In the genomic region with DNA sequence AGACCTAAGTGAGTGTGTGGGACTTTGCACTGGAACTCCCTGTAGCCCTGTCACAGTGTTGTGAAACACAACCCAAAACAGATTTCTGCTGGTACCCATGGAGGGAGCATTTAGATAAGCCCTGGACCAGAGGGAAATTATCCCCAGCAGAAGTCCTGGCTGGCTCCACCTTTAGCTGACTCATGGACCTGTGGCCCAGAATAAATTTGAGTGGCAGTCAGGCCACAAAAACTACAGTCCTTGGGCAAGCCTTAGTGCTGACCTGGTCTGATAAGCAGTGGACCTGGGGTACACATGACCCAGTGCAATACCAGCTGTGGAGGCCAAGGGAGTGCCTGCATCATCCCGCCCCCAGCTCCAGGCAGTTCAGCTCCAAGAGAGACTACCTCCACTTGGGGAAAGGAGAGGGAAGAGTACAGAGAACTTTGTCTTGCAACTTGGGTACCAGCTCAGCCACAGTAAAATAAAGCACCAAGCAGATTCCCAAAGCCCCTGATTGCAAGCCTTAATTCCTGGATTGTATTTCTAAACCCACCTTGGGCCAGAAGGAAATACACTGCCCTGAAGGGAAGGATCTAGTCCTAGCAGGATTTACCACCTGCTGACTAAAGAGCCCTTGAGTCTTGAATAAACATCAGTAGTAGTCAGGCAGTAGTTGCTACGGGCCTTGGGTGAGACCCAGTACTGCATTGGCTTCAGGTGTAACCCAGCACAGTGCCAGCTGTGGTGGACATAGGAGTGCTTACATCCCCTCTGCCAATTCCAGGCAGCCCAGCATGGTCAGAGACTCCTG, we compare ENCODE assay signal across 1 cellular context.
A peak's percentile ranks its signal among the peaks of the same experiment; 100 is the strongest.
TF ChIP-seq lines count a peak whose summit lies in the region.

No MANE protein-coding gene starts in this region.

TF ChIP-seq in HepG2, 621 proteins besides CTCF, POLR2A, EP300 and RAD21 (continued from another document and continues in another):
- TF ChIP-seq, protein P1, sequence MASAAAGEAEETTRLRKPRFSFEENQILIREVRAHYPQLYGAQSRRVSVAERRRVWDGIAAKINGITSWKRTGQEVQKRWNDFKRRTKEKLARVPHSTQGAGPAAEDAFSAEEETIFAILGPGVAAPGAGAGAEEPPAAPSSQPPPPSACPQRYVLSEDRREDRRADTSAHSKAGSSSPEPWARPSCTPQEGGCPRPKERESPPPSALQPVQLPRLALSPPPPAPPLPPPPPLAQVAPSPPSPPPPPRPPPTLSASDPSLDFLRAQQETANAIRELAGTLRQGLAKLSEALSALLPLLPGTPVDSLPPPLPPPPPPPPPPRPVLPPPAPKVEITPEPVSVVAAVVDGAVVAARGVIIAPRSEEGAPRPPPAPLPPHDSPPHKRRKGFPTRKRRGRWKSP (CRISPR knock-in tag; IDR thresholded peaks at IDR 0.05): 0 out of 2 replicates have a peak, but pooled peaks have one; percentile 55
- TF ChIP-seq, protein P2, sequence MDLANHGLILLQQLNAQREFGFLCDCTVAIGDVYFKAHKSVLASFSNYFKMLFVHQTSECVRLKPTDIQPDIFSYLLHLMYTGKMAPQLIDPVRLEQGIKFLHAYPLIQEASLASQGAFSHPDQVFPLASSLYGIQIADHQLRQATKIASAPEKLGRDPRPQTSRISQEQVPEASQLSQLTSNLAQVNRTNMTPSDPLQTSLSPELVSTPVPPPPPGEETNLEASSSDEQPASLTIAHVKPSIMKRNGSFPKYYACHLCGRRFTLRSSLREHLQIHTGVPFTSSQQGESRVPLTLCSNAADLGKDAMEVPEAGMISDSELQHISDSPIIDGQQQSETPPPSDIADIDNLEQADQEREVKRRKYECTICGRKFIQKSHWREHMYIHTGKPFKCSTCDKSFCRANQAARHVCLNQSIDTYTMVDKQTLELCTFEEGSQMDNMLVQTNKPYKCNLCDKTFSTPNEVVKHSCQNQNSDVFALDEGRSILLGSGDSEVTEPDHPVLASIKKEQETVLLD (CRISPR knock-in tag; IDR thresholded peaks at IDR 0.05; ENCODE audit: low read depth): no peak
- TF ChIP-seq, protein P3, sequence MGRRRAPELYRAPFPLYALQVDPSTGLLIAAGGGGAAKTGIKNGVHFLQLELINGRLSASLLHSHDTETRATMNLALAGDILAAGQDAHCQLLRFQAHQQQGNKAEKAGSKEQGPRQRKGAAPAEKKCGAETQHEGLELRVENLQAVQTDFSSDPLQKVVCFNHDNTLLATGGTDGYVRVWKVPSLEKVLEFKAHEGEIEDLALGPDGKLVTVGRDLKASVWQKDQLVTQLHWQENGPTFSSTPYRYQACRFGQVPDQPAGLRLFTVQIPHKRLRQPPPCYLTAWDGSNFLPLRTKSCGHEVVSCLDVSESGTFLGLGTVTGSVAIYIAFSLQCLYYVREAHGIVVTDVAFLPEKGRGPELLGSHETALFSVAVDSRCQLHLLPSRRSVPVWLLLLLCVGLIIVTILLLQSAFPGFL (CRISPR knock-in tag; IDR thresholded peaks at IDR 0.05): no peak
- no peak for TF ChIP-seq IRX3 (CRISPR knock-in tag; IDR thresholded peaks at IDR 0.05; ENCODE audit: borderline replicate concordance, low read depth)
- no peak for TF ChIP-seq ZFP82 (CRISPR knock-in tag; IDR thresholded peaks at IDR 0.05; ENCODE audit: borderline replicate concordance)
- no peak for TF ChIP-seq HHEX (CRISPR knock-in tag; IDR thresholded peaks at IDR 0.05)
- peak; percentile 75 for TF ChIP-seq MAFF (IDR thresholded peaks at IDR 0.05; ENCODE audit: low read depth, low read length)
- TF ChIP-seq ZSCAN25 (CRISPR knock-in tag; IDR thresholded peaks at IDR 0.05): no peak
- peak; percentile 35; the same call in 1 of the 2 replicates for TF ChIP-seq TBX2 (CRISPR knock-in tag; IDR thresholded peaks at IDR 0.05; ENCODE audit: borderline replicate concordance)
- TF ChIP-seq ZNF720 (CRISPR knock-in tag; IDR thresholded peaks at IDR 0.05): no peak
- TF ChIP-seq SP2 (CRISPR knock-in tag; IDR thresholded peaks at IDR 0.05): no peak
- no peak for TF ChIP-seq ZNF562 (CRISPR knock-in tag; IDR thresholded peaks at IDR 0.05; ENCODE audit: borderline replicate concordance)
- peak; percentile 24; the same call in 1 of the 2 replicates for TF ChIP-seq NCOA1 (CRISPR knock-in tag; IDR thresholded peaks at IDR 0.05)
- no peak for TF ChIP-seq SIX4 (CRISPR knock-in tag; IDR thresholded peaks at IDR 0.05)
- TF ChIP-seq THAP11 (CRISPR knock-in tag; IDR thresholded peaks at IDR 0.05): no peak
- TF ChIP-seq KLF13 (CRISPR knock-in tag; IDR thresholded peaks at IDR 0.05): 0 out of 2 replicates have a peak, but pooled peaks have one; percentile 44
- TF ChIP-seq ZNF382 (CRISPR knock-in tag; IDR thresholded peaks at IDR 0.05; ENCODE audit: borderline replicate concordance): no peak
- TF ChIP-seq AHR (CRISPR knock-in tag; IDR thresholded peaks at IDR 0.05): no peak
- TF ChIP-seq, protein P4, sequence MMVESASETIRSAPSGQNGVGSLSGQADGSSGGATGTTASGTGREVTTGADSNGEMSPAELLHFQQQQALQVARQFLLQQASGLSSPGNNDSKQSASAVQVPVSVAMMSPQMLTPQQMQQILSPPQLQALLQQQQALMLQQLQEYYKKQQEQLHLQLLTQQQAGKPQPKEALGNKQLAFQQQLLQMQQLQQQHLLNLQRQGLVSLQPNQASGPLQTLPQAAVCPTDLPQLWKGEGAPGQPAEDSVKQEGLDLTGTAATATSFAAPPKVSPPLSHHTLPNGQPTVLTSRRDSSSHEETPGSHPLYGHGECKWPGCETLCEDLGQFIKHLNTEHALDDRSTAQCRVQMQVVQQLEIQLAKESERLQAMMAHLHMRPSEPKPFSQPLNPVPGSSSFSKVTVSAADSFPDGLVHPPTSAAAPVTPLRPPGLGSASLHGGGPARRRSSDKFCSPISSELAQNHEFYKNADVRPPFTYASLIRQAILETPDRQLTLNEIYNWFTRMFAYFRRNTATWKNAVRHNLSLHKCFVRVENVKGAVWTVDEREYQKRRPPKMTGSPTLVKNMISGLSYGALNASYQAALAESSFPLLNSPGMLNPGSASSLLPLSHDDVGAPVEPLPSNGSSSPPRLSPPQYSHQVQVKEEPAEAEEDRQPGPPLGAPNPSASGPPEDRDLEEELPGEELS (CRISPR knock-in tag; IDR thresholded peaks at IDR 0.05): no peak; the same call in 1 of the 2 replicates
- TF ChIP-seq, protein P5, sequence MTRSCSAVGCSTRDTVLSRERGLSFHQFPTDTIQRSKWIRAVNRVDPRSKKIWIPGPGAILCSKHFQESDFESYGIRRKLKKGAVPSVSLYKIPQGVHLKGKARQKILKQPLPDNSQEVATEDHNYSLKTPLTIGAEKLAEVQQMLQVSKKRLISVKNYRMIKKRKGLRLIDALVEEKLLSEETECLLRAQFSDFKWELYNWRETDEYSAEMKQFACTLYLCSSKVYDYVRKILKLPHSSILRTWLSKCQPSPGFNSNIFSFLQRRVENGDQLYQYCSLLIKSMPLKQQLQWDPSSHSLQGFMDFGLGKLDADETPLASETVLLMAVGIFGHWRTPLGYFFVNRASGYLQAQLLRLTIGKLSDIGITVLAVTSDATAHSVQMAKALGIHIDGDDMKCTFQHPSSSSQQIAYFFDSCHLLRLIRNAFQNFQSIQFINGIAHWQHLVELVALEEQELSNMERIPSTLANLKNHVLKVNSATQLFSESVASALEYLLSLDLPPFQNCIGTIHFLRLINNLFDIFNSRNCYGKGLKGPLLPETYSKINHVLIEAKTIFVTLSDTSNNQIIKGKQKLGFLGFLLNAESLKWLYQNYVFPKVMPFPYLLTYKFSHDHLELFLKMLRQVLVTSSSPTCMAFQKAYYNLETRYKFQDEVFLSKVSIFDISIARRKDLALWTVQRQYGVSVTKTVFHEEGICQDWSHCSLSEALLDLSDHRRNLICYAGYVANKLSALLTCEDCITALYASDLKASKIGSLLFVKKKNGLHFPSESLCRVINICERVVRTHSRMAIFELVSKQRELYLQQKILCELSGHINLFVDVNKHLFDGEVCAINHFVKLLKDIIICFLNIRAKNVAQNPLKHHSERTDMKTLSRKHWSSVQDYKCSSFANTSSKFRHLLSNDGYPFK (CRISPR knock-in tag; IDR thresholded peaks at IDR 0.05; ENCODE audit: borderline replicate concordance): peak; percentile 59; the same call in 1 of the 2 replicates
- TF ChIP-seq, protein P6, sequence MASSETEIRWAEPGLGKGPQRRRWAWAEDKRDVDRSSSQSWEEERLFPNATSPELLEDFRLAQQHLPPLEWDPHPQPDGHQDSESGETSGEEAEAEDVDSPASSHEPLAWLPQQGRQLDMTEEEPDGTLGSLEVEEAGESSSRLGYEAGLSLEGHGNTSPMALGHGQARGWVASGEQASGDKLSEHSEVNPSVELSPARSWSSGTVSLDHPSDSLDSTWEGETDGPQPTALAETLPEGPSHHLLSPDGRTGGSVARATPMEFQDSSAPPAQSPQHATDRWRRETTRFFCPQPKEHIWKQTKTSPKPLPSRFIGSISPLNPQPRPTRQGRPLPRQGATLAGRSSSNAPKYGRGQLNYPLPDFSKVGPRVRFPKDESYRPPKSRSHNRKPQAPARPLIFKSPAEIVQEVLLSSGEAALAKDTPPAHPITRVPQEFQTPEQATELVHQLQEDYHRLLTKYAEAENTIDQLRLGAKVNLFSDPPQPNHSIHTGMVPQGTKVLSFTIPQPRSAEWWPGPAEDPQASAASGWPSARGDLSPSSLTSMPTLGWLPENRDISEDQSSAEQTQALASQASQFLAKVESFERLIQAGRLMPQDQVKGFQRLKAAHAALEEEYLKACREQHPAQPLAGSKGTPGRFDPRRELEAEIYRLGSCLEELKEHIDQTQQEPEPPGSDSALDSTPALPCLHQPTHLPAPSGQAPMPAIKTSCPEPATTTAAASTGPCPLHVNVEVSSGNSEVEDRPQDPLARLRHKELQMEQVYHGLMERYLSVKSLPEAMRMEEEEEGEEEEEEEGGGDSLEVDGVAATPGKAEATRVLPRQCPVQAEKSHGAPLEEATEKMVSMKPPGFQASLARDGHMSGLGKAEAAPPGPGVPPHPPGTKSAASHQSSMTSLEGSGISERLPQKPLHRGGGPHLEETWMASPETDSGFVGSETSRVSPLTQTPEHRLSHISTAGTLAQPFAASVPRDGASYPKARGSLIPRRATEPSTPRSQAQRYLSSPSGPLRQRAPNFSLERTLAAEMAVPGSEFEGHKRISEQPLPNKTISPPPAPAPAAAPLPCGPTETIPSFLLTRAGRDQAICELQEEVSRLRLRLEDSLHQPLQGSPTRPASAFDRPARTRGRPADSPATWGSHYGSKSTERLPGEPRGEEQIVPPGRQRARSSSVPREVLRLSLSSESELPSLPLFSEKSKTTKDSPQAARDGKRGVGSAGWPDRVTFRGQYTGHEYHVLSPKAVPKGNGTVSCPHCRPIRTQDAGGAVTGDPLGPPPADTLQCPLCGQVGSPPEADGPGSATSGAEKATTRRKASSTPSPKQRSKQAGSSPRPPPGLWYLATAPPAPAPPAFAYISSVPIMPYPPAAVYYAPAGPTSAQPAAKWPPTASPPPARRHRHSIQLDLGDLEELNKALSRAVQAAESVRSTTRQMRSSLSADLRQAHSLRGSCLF (CRISPR knock-in tag; IDR thresholded peaks at IDR 0.05; ENCODE audit: borderline replicate concordance): no peak
- no peak for TF ChIP-seq ZNF326 (CRISPR knock-in tag; IDR thresholded peaks at IDR 0.05; ENCODE audit: borderline replicate concordance)
- TF ChIP-seq, protein P7, sequence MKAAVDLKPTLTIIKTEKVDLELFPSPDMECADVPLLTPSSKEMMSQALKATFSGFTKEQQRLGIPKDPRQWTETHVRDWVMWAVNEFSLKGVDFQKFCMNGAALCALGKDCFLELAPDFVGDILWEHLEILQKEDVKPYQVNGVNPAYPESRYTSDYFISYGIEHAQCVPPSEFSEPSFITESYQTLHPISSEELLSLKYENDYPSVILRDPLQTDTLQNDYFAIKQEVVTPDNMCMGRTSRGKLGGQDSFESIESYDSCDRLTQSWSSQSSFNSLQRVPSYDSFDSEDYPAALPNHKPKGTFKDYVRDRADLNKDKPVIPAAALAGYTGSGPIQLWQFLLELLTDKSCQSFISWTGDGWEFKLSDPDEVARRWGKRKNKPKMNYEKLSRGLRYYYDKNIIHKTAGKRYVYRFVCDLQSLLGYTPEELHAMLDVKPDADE (CRISPR knock-in tag; IDR thresholded peaks at IDR 0.05): no peak
- TF ChIP-seq, protein P8, sequence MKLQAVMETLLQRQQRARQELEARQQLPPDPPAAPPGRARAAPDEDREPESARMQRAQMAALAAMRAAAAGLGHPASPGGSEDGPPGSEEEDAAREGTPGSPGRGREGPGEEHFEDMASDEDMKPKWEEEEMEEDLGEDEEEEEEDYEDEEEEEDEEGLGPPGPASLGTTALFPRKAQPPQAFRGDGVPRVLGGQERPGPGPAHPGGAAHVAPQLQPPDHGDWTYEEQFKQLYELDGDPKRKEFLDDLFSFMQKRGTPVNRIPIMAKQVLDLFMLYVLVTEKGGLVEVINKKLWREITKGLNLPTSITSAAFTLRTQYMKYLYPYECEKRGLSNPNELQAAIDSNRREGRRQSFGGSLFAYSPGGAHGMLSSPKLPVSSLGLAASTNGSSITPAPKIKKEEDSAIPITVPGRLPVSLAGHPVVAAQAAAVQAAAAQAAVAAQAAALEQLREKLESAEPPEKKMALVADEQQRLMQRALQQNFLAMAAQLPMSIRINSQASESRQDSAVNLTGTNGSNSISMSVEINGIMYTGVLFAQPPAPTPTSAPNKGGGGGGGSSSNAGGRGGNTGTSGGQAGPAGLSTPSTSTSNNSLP (IDR thresholded peaks at IDR 0.05; ENCODE audit: low read depth, low read length): no peak
- TF ChIP-seq YY1 (IDR thresholded peaks at IDR 0.05; ENCODE audit: insufficient read depth, insufficient replicate concordance, low read depth, low read length): no peak
- TF ChIP-seq ZNF292 (CRISPR knock-in tag; IDR thresholded peaks at IDR 0.05; ENCODE audit: borderline replicate concordance, low read depth): peak; percentile 79; the same call in 1 of the 2 replicates
- no peak for TF ChIP-seq CHD2 (IDR thresholded peaks at IDR 0.05; ENCODE audit: low read depth, low read length)
- TF ChIP-seq SYNCRIP (IDR thresholded peaks at IDR 0.05; ENCODE audit: insufficient read depth, low read depth, low read length): no peak
- TF ChIP-seq, protein P9, sequence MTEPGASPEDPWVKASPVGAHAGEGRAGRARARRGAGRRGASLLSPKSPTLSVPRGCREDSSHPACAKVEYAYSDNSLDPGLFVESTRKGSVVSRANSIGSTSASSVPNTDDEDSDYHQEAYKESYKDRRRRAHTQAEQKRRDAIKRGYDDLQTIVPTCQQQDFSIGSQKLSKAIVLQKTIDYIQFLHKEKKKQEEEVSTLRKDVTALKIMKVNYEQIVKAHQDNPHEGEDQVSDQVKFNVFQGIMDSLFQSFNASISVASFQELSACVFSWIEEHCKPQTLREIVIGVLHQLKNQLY (CRISPR knock-in tag; IDR thresholded peaks at IDR 0.05): no peak
- TF ChIP-seq, protein P10, sequence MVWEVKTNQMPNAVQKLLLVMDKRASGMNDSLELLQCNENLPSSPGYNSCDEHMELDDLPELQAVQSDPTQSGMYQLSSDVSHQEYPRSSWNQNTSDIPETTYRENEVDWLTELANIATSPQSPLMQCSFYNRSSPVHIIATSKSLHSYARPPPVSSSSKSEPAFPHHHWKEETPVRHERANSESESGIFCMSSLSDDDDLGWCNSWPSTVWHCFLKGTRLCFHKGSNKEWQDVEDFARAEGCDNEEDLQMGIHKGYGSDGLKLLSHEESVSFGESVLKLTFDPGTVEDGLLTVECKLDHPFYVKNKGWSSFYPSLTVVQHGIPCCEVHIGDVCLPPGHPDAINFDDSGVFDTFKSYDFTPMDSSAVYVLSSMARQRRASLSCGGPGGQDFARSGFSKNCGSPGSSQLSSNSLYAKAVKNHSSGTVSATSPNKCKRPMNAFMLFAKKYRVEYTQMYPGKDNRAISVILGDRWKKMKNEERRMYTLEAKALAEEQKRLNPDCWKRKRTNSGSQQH (CRISPR knock-in tag; IDR thresholded peaks at IDR 0.05; ENCODE audit: low read depth): no peak
- TF ChIP-seq, protein P11, sequence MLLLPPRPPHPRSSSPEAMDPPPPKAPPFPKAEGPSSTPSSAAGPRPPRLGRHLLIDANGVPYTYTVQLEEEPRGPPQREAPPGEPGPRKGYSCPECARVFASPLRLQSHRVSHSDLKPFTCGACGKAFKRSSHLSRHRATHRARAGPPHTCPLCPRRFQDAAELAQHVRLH (CRISPR knock-in tag; IDR thresholded peaks at IDR 0.05; ENCODE audit: borderline replicate concordance, low read depth): no peak
